ENCODE assay signal across 6 cellular contexts in genomic region chr12:6936642-6937480, GRCh38. TPM values are rescaled to one million over a fixed set of nuclear protein-coding genes. Genes with fewer than 3 reads are reported as not detected.
DNase-seq lines count a peak whose midpoint lies in the region; ATAC-seq and TF ChIP-seq lines count a peak whose summit lies in the region.

No MANE protein-coding gene starts in this region.

- H3K4me3 ChIP-seq in SU-DHL-6 (ENCODE audit: insufficient read depth, low read length, poor library complexity, severe bottlenecking) (peak overlapping the region; percentile 61), fibroblast of pulmonary artery (replicated peaks; ENCODE audit: low read depth, low read length) (peak overlapping the region; percentile 52), SJCRH30 (no peak overlapping the region)

- H3K4me1 ChIP-seq in SJCRH30: no peaks in the 10 kb centered on the region

- H3K9me3 ChIP-seq in SU-DHL-6 (ENCODE audit: insufficient read depth, low read length): no peaks in the 10 kb centered on the region
- H3K9me3 ChIP-seq in SJCRH30 (replicated peaks): no peaks in the 10 kb centered on the region

- no peaks in the 10 kb centered on the region for H3K9me2 ChIP-seq in SU-DHL-6 (replicated peaks; ENCODE audit: insufficient read depth, low read length)

- no peaks in the 10 kb centered on the region for H4K20me1 ChIP-seq in SU-DHL-6 (ENCODE audit: low read depth, low read length)

- H2AFZ ChIP-seq in SU-DHL-6 (ENCODE audit: low read depth, low read length, severe bottlenecking): no peak overlapping the region

- H3K79me2 ChIP-seq in SU-DHL-6 (ENCODE audit: insufficient read depth, low read length): no peaks in the 10 kb centered on the region

- peak overlapping the region; percentile 92 for H3K9ac ChIP-seq in SU-DHL-6 (ENCODE audit: low read length)

- peak overlapping the region; percentile 86 for H3K27ac ChIP-seq in SU-DHL-6 (ENCODE audit: low read depth, low read length)
- H3K27ac ChIP-seq in SJCRH30: no peak overlapping the region

- H3K36me3 ChIP-seq in SU-DHL-6 (ENCODE audit: low read length) (no peaks in the 10 kb centered on the region), SJCRH30 (peaks cover 69% of the 10 kb centered on the region)

- ATAC-seq in GM21528 (IDR thresholded peaks at IDR 0.05; ENCODE audit: low FRiP score, unreplicated experiment) (peak; percentile 12), GM18502 (IDR thresholded peaks at IDR 0.05; ENCODE audit: poor library complexity, unreplicated experiment) (no peak)

- peak overlapping the region; percentile 71 for H3K4me2 ChIP-seq in SU-DHL-6 (ENCODE audit: low read depth, low read length, poor library complexity, severe bottlenecking)

- H3F3A ChIP-seq in SU-DHL-6 (ENCODE audit: insufficient read depth): peaks cover 8% of the 10 kb centered on the region; the same call in 1 of the 2 replicates

- DNase-seq in fibroblast of pulmonary artery (ENCODE audit: low read depth): no peak
- DNase-seq in stimulated activated CD4-positive, alpha-beta T cell treated with anti-CD3 and anti-CD28 coated beads, Interleukin-4, amount 100 ng/mL, for 1 hour: peak; percentile 68
- DNase-seq in SJCRH30: no peak

- TF ChIP-seq CTCF in SU-DHL-6 (IDR thresholded peaks at IDR 0.05; ENCODE audit: insufficient read depth, low read length, poor library complexity, severe bottlenecking): peak; percentile 10
- TF ChIP-seq CTCF in fibroblast of pulmonary artery (IDR thresholded peaks at IDR 0.05; ENCODE audit: low read length, missing control alignments): no peak

- H3K27me3 ChIP-seq in SU-DHL-6 (ENCODE audit: low read length): no peaks in the 10 kb centered on the region
- no peaks in the 10 kb centered on the region for H3K27me3 ChIP-seq in SJCRH30

RNA-seq across cellular contexts. Expression of gene RNU7-1, which starts 6.8 kb away (rescaled TPM):
- not detected in 2 replicates for total RNA-seq in SJCRH30 (2014; rRNA removed; shearing (Covaris generic))

RNA-seq across cellular contexts. Expression of gene C12orf57, which starts 7.0 kb away (rescaled TPM):
- 193 and 245 TPM in 2 replicates for total RNA-seq in SJCRH30 (2014; rRNA removed; shearing (Covaris generic))

RNA-seq across cellular contexts. Expression of gene ATN1, which starts 9.1 kb away (rescaled TPM):
- 13.2 and 14.2 TPM in 2 replicates for total RNA-seq in SJCRH30 (2014; rRNA removed; shearing (Covaris generic))

RNA-seq across cellular contexts. Expression of gene PTPN6, which starts 14.3 kb away (rescaled TPM):
- 0.18 and 0.38 TPM in 2 replicates for total RNA-seq in SJCRH30 (2014; rRNA removed; shearing (Covaris generic))

RNA-seq across cellular contexts. Expression of gene ENO2, which starts 22.5 kb away (rescaled TPM):
- 1.8 and 2.1 TPM in 2 replicates for total RNA-seq in SJCRH30 (2014; rRNA removed; shearing (Covaris generic))
